In the genomic region with DNA sequence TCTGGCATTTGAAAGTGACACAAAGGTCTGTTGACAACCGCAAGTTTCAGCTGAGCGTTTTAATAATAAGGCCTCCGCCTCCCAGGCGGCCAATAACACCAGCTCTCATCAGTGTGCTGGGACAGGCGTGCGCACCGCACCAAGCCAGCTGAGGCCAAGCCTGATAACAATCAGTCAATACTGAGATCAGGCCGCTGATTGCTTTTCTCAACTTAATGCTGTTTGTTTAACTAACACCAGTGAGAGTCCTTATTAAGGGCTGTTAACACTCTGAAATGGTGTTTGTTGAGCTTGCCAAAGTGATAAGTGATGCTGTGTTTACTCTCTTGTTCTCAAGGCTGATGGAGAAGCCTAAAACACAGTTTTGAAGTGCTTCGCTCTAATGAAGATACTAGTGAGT, we compare ENCODE assay signal across 14 cellular contexts.
DNase-seq lines count a peak whose midpoint lies in the region; ATAC-seq and TF ChIP-seq lines count a peak whose summit lies in the region.
"Had no signal": no experiment of that assay in that cellular context is flagged by ENCODE, and none has a peak within 500 bp of the region (broad histone marks: within the 10 kb centered on the region; RNA-seq: fewer than 3 reads in every experiment).

No MANE protein-coding gene starts in this region.

- 58 to 76% methylated on average over 3 to 9 of the region's 9 CpGs for WGBS in transverse colon (ENCODE audit: low coverage in 1 of 2), 2 donors

- TF ChIP-seq CTCF in breast epithelium (IDR thresholded peaks at IDR 0.05): no peak
- no peak for TF ChIP-seq CTCF in transverse colon (IDR thresholded peaks at IDR 0.05)

- POLR2A ChIA-PET in activated CD8-positive, alpha-beta T cell treated with anti-CD3 and anti-CD28 coated beads, Interleukin-2, amount 10 ng/mL, durations not matched to agents 7 days and 5 days (lab: Charles Lee): no interaction called here

- no peaks in the 10 kb centered on the region for H3K36me3 Mint-ChIP-seq in activated naive CD8-positive, alpha-beta T cell treated with anti-CD3 and anti-CD28 coated beads for 36 hours
- H3K36me3 Mint-ChIP-seq in activated CD8-positive, alpha-beta T cell treated with anti-CD3 and anti-CD28 coated beads, Interleukin-2, amount 10 ng/mL, durations not matched to agents 7 days and 5 days (ENCODE audit: low read depth): no peaks in the 10 kb centered on the region

- H3K36me3 ChIP-seq in breast epithelium: no peaks in the 10 kb centered on the region
- no peaks in the 10 kb centered on the region for H3K36me3 ChIP-seq in transverse colon
- H3K36me3 ChIP-seq: spleen, tibial artery had no signal

- H3K4me3 Mint-ChIP-seq in activated naive CD8-positive, alpha-beta T cell treated with anti-CD3 and anti-CD28 coated beads for 36 hours: no peak overlapping the region
- no peak overlapping the region for H3K4me3 Mint-ChIP-seq in activated CD8-positive, alpha-beta T cell treated with anti-CD3 and anti-CD28 coated beads, Interleukin-2, amount 10 ng/mL, durations not matched to agents 7 days and 5 days

- CTCF ChIA-PET in activated CD8-positive, alpha-beta T cell treated with anti-CD3 and anti-CD28 coated beads, Interleukin-2, amount 10 ng/mL, durations not matched to agents 7 days and 5 days (lab: Charles Lee): no interaction called here

- in situ Hi-C loops in T47D (cut with HindIII; ENCODE audit: low pct_unique_long_range_greater_than_20kb, low sequenced_read_pairs) (no loop called here), transverse colon (cut with MboI; ENCODE audit: low pct_ligation_motif_present in 1 of 4, low pct_unique_long_range_greater_than_20kb in 1 of 4, low sequenced_read_pairs in 3 of 4) (loop anchor here in 1 of 4 donors (25.0 kb wide), 1 partner anchor 743 kb away; no protein-coding TSS in a partner anchor)

- TF ChIP-seq EP300 in transverse colon (IDR thresholded peaks at IDR 0.05; ENCODE audit: low read depth): no peak

- H3K9me3 Mint-ChIP-seq in activated naive CD8-positive, alpha-beta T cell treated with anti-CD3 and anti-CD28 coated beads for 36 hours: no peaks in the 10 kb centered on the region
- H3K9me3 Mint-ChIP-seq in activated CD8-positive, alpha-beta T cell treated with anti-CD3 and anti-CD28 coated beads, Interleukin-2, amount 10 ng/mL, durations not matched to agents 7 days and 5 days (ENCODE audit: insufficient read depth): no peaks in the 10 kb centered on the region
- H3K9me3 Mint-ChIP-seq: activated T-helper 2 cell treated with anti-CD3 and anti-CD28 coated beads, Interferon-gamma antibody, Interleukin-2, Interleukin-4, amounts not matched to agents 10 μg/mL and 5 μg/mL and 100 μg/mL, durations not matched to agents 14 hours and 24 hours and 36 hours had no signal

- TF ChIP-seq POLR2A in breast epithelium (IDR thresholded peaks at IDR 0.05) (no peak), transverse colon (IDR thresholded peaks at IDR 0.05) (no peak)

- no peak overlapping the region for H3K4me3 ChIP-seq in breast epithelium
- no peak overlapping the region for H3K4me3 ChIP-seq in transverse colon
- H3K4me3 ChIP-seq: A549, spleen, tibial artery had no signal

- no peaks in the 10 kb centered on the region for H3K4me1 Mint-ChIP-seq in activated naive CD8-positive, alpha-beta T cell treated with anti-CD3 and anti-CD28 coated beads for 36 hours
- H3K4me1 Mint-ChIP-seq in activated CD8-positive, alpha-beta T cell treated with anti-CD3 and anti-CD28 coated beads, Interleukin-2, amount 10 ng/mL, durations not matched to agents 7 days and 5 days (ENCODE audit: low read depth): no peaks in the 10 kb centered on the region

- H3K4me1 ChIP-seq in breast epithelium (no peaks in the 10 kb centered on the region), transverse colon (peaks cover 0 to 28% (median 17%) of the 10 kb centered on the region in 4 donors)
- H3K4me1 ChIP-seq: A549, spleen, tibial artery had no signal

- H3K9me3 ChIP-seq in breast epithelium: no peaks in the 10 kb centered on the region
- no peaks in the 10 kb centered on the region for H3K9me3 ChIP-seq in transverse colon
- H3K9me3 ChIP-seq: A549, tibial artery had no signal

- intact Hi-C loops in breast epithelium (cut with DNase I; ENCODE audit: low total_unique reads): no loop called here
- intact Hi-C loops in transverse colon (cut with DNase I; ENCODE audit: low total_unique reads): no loop called here

- no peak overlapping the region for H3K27ac Mint-ChIP-seq in activated naive CD8-positive, alpha-beta T cell treated with anti-CD3 and anti-CD28 coated beads for 36 hours
- H3K27ac Mint-ChIP-seq in activated CD8-positive, alpha-beta T cell treated with anti-CD3 and anti-CD28 coated beads, Interleukin-2, amount 10 ng/mL, durations not matched to agents 7 days and 5 days: no peak overlapping the region
- H3K27ac Mint-ChIP-seq: activated T-helper 2 cell treated with anti-CD3 and anti-CD28 coated beads, Interferon-gamma antibody, Interleukin-2, Interleukin-4, amounts not matched to agents 10 μg/mL and 5 μg/mL and 100 μg/mL, durations not matched to agents 14 hours and 24 hours and 36 hours had no signal

- H3K27me3 ChIP-seq in breast epithelium (peaks cover 0 to 8% of the 10 kb centered on the region in 2 donors), transverse colon (no peaks in the 10 kb centered on the region)
- H3K27me3 ChIP-seq: spleen, tibial artery had no signal

- DNase-seq in T47D (ENCODE audit: low read depth in 1 of 2, low spot score in 1 of 2): peak; percentile 57 to 71
- no peak for DNase-seq in breast epithelium (ENCODE audit: low spot score in 2 of 2)
- peak; percentile 73 for DNase-seq in NCI-H345 treated with DMSO at 0.1 percent for 48 hours (lab: John Stamatoyannopoulos, UW; ENCODE audit: unreplicated experiment)
- peak; percentile 37 for DNase-seq in iPS-NIHi11 (ENCODE audit: low spot score)
- DNase-seq in transverse colon: peak; percentile 53
- no peak for DNase-seq in activated naive CD8-positive, alpha-beta T cell treated with anti-CD3 and anti-CD28 coated beads for 36 hours
- DNase-seq in activated CD8-positive, alpha-beta T cell treated with anti-CD3 and anti-CD28 coated beads, Interleukin-2, amount 10 ng/mL, durations not matched to agents 7 days and 5 days: no peak
- DNase-seq in activated CD4-positive, alpha-beta T cell treated with anti-CD3 and anti-CD28 coated beads, Interleukin-2, amount 50 U/mL, for 4 hours: no peak
- DNase-seq: Calu3, MM.1S, spleen, tibial artery had no signal

- no peak overlapping the region for H3K27ac ChIP-seq in breast epithelium
- H3K27ac ChIP-seq in transverse colon: peak overlapping the region in 1 of 4 donors; percentile 24
- H3K27ac ChIP-seq: A549, spleen, tibial artery had no signal

- ATAC-seq in activated CD8-positive, alpha-beta T cell treated with anti-CD3 and anti-CD28 coated beads, Interleukin-2, amount 10 ng/mL, durations not matched to agents 7 days and 5 days: no peak
- ATAC-seq: A549 had no signal

- no peaks in the 10 kb centered on the region for H3K27me3 Mint-ChIP-seq in activated naive CD8-positive, alpha-beta T cell treated with anti-CD3 and anti-CD28 coated beads for 36 hours
- H3K27me3 Mint-ChIP-seq in activated CD8-positive, alpha-beta T cell treated with anti-CD3 and anti-CD28 coated beads, Interleukin-2, amount 10 ng/mL, durations not matched to agents 7 days and 5 days (ENCODE audit: low read depth): no peaks in the 10 kb centered on the region

Comparison
In these comparisons a context has a peak if more than half of its experiments do, and no peak if none do; other contexts are left out.
1. DNase-seq: peak in T47D (2 of 2), NCI-H345 treated with DMSO at 0.1 percent for 48 hours (single experiment), iPS-NIHi11 (single experiment) and transverse colon (single experiment); none in breast epithelium (0 of 2), activated naive CD8-positive, alpha-beta T cell treated with anti-CD3 and anti-CD28 coated beads for 36 hours (single experiment), activated CD8-positive, alpha-beta T cell treated with anti-CD3 and anti-CD28 coated beads, Interleukin-2, amount 10 ng/mL, durations not matched to agents 7 days and 5 days (single experiment) and activated CD4-positive, alpha-beta T cell treated with anti-CD3 and anti-CD28 coated beads, Interleukin-2, amount 50 U/mL, for 4 hours (0 of 2).